In genomic region chr18:31189757-31190156, GRCh38 we compare ENCODE assay signal across 37 cellular contexts. TPM values are rescaled to one million over a fixed set of nuclear protein-coding genes. Genes with fewer than 3 reads are reported as not detected.
"Had no signal": no experiment of that assay in that cellular context is flagged by ENCODE, and none has a peak within 500 bp of the region (broad histone marks: within the 10 kb centered on the region; RNA-seq: fewer than 3 reads in every experiment).

No MANE protein-coding gene starts in this region.

- DNase-seq: activated B cell treated with CpG ODN at 0.5 μM for 24 hours; activated CD4-positive, alpha-beta T cell treated with anti-CD3 and anti-CD28 coated beads for 48 hours; activated CD4-positive, alpha-beta T cell treated with anti-CD3 and anti-CD28 coated beads, Interleukin-2, amount 50 U/mL, for 1 hour; activated CD4-positive, alpha-beta T cell treated with anti-CD3 and anti-CD28 coated beads, Interleukin-2, amount 50 U/mL, for 48 hours; activated CD8-positive, alpha-beta memory T cell treated with anti-CD3 and anti-CD28 coated beads, Interleukin-2, amount 10 ng/mL, durations not matched to agents 7 days and 5 days; activated CD8-positive, alpha-beta memory T cell treated with anti-CD3 and anti-CD28 coated beads, Interleukin-2, amount 50 U/mL, for 4 hours; activated CD8-positive, alpha-beta T cell treated with anti-CD3 and anti-CD28 coated beads for 36 hours; activated effector memory CD4-positive, alpha-beta T cell treated with anti-CD3 and anti-CD28 coated beads, Interleukin-2, amount 50 U/mL, for 16 hours; activated naive CD4-positive, alpha-beta T cell treated with anti-CD3 and anti-CD28 coated beads for 36 hours; activated naive CD8-positive, alpha-beta T cell treated with anti-CD3 and anti-CD28 coated beads for 36 hours; activated naive CD8-positive, alpha-beta T cell treated with anti-CD3 and anti-CD28 coated beads, Interleukin-2, amount 50 U/mL, for 24 hours; activated T-cell treated with anti-CD3 and anti-CD28 coated beads, Interleukin-2, amount 50 U/mL, for 1 hour; activated T-cell treated with anti-CD3 and anti-CD28 coated beads, Interleukin-2, amount 50 U/mL, for 48 hours; adrenal gland; amygdala; aorta; central memory CD4-positive, alpha-beta T cell; cerebellar nuclear complex; colonic mucosa; effector CD8-positive, alpha-beta T cell; esophagus squamous epithelium; foreskin melanocyte; heart right ventricle; T-helper 2 cell had no signal

- H3K79me2 ChIP-seq: hepatocyte had no signal

- H3K27ac ChIP-seq: adrenal gland, breast epithelium, cardiac muscle cell, colonic mucosa, gastroesophageal sphincter, heart right ventricle, hepatocyte had no signal

- H3K9me3 ChIP-seq: adrenal gland, breast epithelium, colonic mucosa, esophagus squamous epithelium, gastroesophageal sphincter, heart right ventricle had no signal

- H3K4me1 ChIP-seq: adrenal gland, breast epithelium, colonic mucosa, gastroesophageal sphincter, heart right ventricle had no signal

- H3K4me2 ChIP-seq: hepatocyte had no signal

- FAIRE-seq: endometrium, endothelial cell of umbilical vein had no signal

- H3K4me3 ChIP-seq: adrenal gland, breast epithelium, cardiac muscle cell, colonic mucosa, esophagus squamous epithelium, gastroesophageal sphincter, heart right ventricle, hepatocyte had no signal

- H2AFZ ChIP-seq: hepatocyte had no signal

- ATAC-seq: activated CD4-positive, CD25-positive, alpha-beta regulatory T cell treated with anti-CD3 and anti-CD28 coated beads, Interleukin-2, amount 50 U/mL, for 24 hours; activated CD8-positive, alpha-beta memory T cell treated with anti-CD3 and anti-CD28 coated beads, Interleukin-2, amount 10 ng/mL, durations not matched to agents 7 days and 5 days; activated CD8-positive, alpha-beta T cell treated with anti-CD3 and anti-CD28 coated beads for 36 hours; activated naive CD8-positive, alpha-beta T cell treated with anti-CD3 and anti-CD28 coated beads, Interleukin-2, amount 50 U/mL, for 24 hours; gastroesophageal sphincter; heart right ventricle had no signal

- H3K27me3 ChIP-seq: adrenal gland, breast epithelium, cardiac muscle cell, colonic mucosa, esophagus squamous epithelium, gastroesophageal sphincter, heart right ventricle, hepatocyte had no signal

- H3K36me3 ChIP-seq: adrenal gland, breast epithelium, cardiac muscle cell, colonic mucosa, esophagus squamous epithelium, gastroesophageal sphincter, heart right ventricle had no signal

RNA-seq across cellular contexts. Expression of gene DSC1, which starts 27.1 kb away (rescaled TPM):
- total RNA-seq: activated B cell treated with CpG ODN at 0.5 μM for 24 hours; activated CD8-positive, alpha-beta memory T cell treated with anti-CD3 and anti-CD28 coated beads, Interleukin-2, amount 10 ng/mL, durations not matched to agents 7 days and 5 days; activated T-helper 1 cell treated with anti-CD3 and anti-CD28 coated beads, Interleukin-12 subunit alpha, Interleukin-12 subunit beta, Interleukin-2, Interleukin-4 antibody, amounts not matched to agents 30 ng/mL and 10 ng/mL and 1 ng/mL, durations not matched to agents 14 hours and 24 hours and 36 hours; activated T-helper 2 cell treated with anti-CD3 and anti-CD28 coated beads, Interferon-gamma antibody, Interleukin-2, Interleukin-4, amounts not matched to agents 10 μg/mL and 5 μg/mL and 100 μg/mL, durations not matched to agents 14 hours and 24 hours and 36 hours; adrenal gland; aorta; cardiac muscle cell; dermis microvascular lymphatic vessel endothelial cell; endothelial cell of umbilical vein; fibroblast of lung; fibroblast of villous mesenchyme; gastroesophageal sphincter; glomerular endothelial cell had no signal
- polyA plus RNA-seq: adrenal gland, aorta, cardiac muscle cell, endothelial cell of umbilical vein, fibroblast of lung, hepatocyte had no signal
